Comparison of ENCODE assay signal across 20 cellular contexts in the genomic region with DNA sequence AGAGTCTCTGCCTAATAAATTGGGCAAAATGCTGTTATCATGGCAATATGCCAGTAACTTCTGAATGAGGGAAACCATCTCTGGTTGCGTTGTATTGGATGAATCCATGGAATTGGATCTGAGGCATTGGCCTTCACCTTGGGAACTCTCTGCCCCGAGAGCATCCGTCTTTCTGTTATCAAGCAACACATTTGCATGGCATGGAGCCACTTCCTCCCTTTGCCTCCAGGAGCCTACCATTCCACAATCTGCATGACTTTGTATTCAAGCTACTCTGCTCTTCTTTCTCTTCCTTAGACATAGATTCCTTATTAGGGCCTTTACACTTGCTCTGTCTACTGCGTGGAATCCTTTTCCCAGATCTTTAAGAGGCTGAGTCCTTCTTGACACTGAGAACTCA.
"Had no signal": no experiment of that assay in that cellular context is flagged by ENCODE, and none has a peak within 500 bp of the region (broad histone marks: within the 10 kb centered on the region; RNA-seq: fewer than 3 reads in every experiment).

No MANE protein-coding gene starts in this region.

- H3K27me3 ChIP-seq: heart left ventricle, left lung, neural progenitor cell, right lobe of liver, stomach, suprapubic skin, tibial nerve had no signal

- H3K4me3 ChIP-seq: heart left ventricle, left lung, lung, neural progenitor cell, right lobe of liver, stomach, suprapubic skin, tibial nerve had no signal

- H3K4me1 ChIP-seq: left lung, right lobe of liver, suprapubic skin, tibial nerve had no signal

- H3K4me2 ChIP-seq: neural progenitor cell had no signal

- H2AFZ ChIP-seq: neural progenitor cell had no signal

- H3K9ac ChIP-seq: neural progenitor cell had no signal

- H3K27ac ChIP-seq: epithelial cell of prostate, heart left ventricle, left lung, neural progenitor cell, right lobe of liver, stomach, suprapubic skin, tibial nerve had no signal

- H3K9me3 ChIP-seq: heart left ventricle, left lung, right lobe of liver, stomach, suprapubic skin, tibial nerve had no signal

- DNase-seq: activated CD4-positive, alpha-beta T cell treated with anti-CD3 and anti-CD28 coated beads, Interleukin-2, amount 10 ng/mL, durations not matched to agents 24 days and 14 days; activated CD8-positive, alpha-beta memory T cell treated with anti-CD3 and anti-CD28 coated beads, Interleukin-2, amount 10 ng/mL, durations not matched to agents 7 days and 5 days; activated CD8-positive, alpha-beta T cell treated with anti-CD3 and anti-CD28 coated beads for 36 hours; activated effector memory CD4-positive, alpha-beta T cell treated with anti-CD3 and anti-CD28 coated beads, Interleukin-2, amount 50 U/mL, for 16 hours; activated naive CD4-positive, alpha-beta T cell treated with anti-CD3 and anti-CD28 coated beads, Interleukin-2, amount 10 ng/mL, durations not matched to agents 7 days and 5 days; activated T-cell treated with anti-CD3 and anti-CD28 coated beads for 4 hours; cortex of kidney; heart left ventricle; kidney glomerular epithelial cell; naive thymus-derived CD4-positive, alpha-beta T cell; right lobe of liver; small intestine; stomach had no signal

- H3K36me3 ChIP-seq: left lung, right lobe of liver, suprapubic skin had no signal

- ATAC-seq: activated CD8-positive, alpha-beta memory T cell treated with anti-CD3 and anti-CD28 coated beads, Interleukin-2, amount 10 ng/mL, durations not matched to agents 7 days and 5 days; activated CD8-positive, alpha-beta T cell treated with anti-CD3 and anti-CD28 coated beads for 36 hours; heart left ventricle; left lung; naive thymus-derived CD4-positive, alpha-beta T cell; right lobe of liver; stimulated activated memory B cell treated with anti-CD40 and anti-IgM and Interleukin-4, amounts not matched to agents 10 μg/mL and 1 μg/mL and 100 μg/mL, for 72 hours had no signal
